Comparison of ENCODE assay signal across 29 cellular contexts in the genomic region with DNA sequence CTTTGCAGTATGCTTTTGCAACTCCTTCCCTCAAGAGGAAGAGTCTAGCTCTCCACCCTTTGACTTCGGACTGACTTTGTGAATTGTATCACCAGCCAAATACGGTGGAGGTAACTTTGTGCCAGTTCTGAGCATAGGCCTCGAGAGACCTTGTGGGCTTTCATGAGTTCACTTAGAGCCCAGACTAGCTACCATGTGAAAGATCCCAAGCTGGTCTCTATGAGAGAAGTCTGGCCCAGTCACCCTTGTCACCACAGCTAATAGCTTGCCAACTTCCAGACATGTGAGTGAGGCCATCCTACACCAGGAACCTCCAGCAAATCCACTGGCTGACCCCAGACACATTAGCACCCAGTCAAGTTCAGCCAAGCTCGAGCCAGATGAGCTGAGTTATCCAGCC.
"Had no signal": no experiment of that assay in that cellular context is flagged by ENCODE, and none has a peak within 500 bp of the region (broad histone marks: within the 10 kb centered on the region; RNA-seq: fewer than 3 reads in every experiment).

No MANE protein-coding gene starts in this region.

- H2AFZ ChIP-seq: neural progenitor cell, parathyroid adenoma had no signal

- H3K36me3 Mint-ChIP-seq: natural killer cell had no signal

- H3K27me3 ChIP-seq: neural progenitor cell, ovary, right lobe of liver, spleen, thyroid gland, tibial nerve, upper lobe of left lung, vagina had no signal

- H3K4me3 ChIP-seq: neural progenitor cell, ovary, psoas muscle, right lobe of liver, skin epidermis, smooth muscle cell, spleen, thoracic aorta, thyroid gland, tibial nerve, upper lobe of left lung, vagina had no signal

- H3K4me1 Mint-ChIP-seq: natural killer cell; nephron; neural progenitor cell; stimulated activated memory B cell treated with anti-CD40 and anti-IgM and Interleukin-4, amounts not matched to agents 10 μg/mL and 1 μg/mL and 100 μg/mL, for 72 hours; stimulated activated naive CD8-positive, alpha-beta T cell treated with anti-CD3 and anti-CD28 coated beads, Interleukin-15, amount 100 ng/mL, for 72 hours had no signal

- ATAC-seq: natural killer cell; psoas muscle; right cardiac atrium; right lobe of liver; stimulated activated memory B cell treated with anti-CD40 and anti-IgM and Interleukin-4, amounts not matched to agents 10 μg/mL and 1 μg/mL and 100 μg/mL, for 72 hours; stimulated activated naive CD8-positive, alpha-beta T cell treated with anti-CD3 and anti-CD28 coated beads, Interleukin-15, amount 100 ng/mL, for 72 hours; stimulated activated naive CD8-positive, alpha-beta T cell treated with anti-CD3 and anti-CD28 coated beads, Interleukin-15, Interleukin-2, amounts not matched to agents 100 U/mL and 50 U/mL, for 24 hours had no signal

- H3K27ac Mint-ChIP-seq: natural killer cell; nephron; neural progenitor cell; progenitor cell of endocrine pancreas; stimulated activated memory B cell treated with anti-CD40 and anti-IgM and Interleukin-4, amounts not matched to agents 10 μg/mL and 1 μg/mL and 100 μg/mL, for 72 hours had no signal

- H3K4me3 Mint-ChIP-seq: natural killer cell; nephron; neural progenitor cell; stimulated activated memory B cell treated with anti-CD40 and anti-IgM and Interleukin-4, amounts not matched to agents 10 μg/mL and 1 μg/mL and 100 μg/mL, for 72 hours; stimulated activated naive CD8-positive, alpha-beta T cell treated with anti-CD3 and anti-CD28 coated beads, Interleukin-15, amount 100 ng/mL, for 72 hours had no signal

- H3K9me3 Mint-ChIP-seq: natural killer cell had no signal

- H3K27me3 Mint-ChIP-seq: progenitor cell of endocrine pancreas; stimulated activated naive CD8-positive, alpha-beta T cell treated with anti-CD3 and anti-CD28 coated beads, Interleukin-15, amount 100 ng/mL, for 72 hours had no signal

- H3K27ac ChIP-seq: neural progenitor cell, ovary, parathyroid adenoma, psoas muscle, right lobe of liver, skin epidermis, spleen, thoracic aorta, thyroid gland, tibial nerve, upper lobe of left lung, vagina had no signal

- H3K36me3 ChIP-seq: neural progenitor cell, ovary, right lobe of liver, spleen, thoracic aorta, thyroid gland, tibial nerve, upper lobe of left lung, vagina had no signal

- H3K79me2 ChIP-seq: parathyroid adenoma had no signal

- H3K4me1 ChIP-seq: neural progenitor cell, parathyroid adenoma, psoas muscle, right lobe of liver, spleen, thyroid gland, tibial nerve, upper lobe of left lung, vagina had no signal

- H3K4me2 ChIP-seq: neural progenitor cell, smooth muscle cell had no signal

- DNase-seq: natural killer cell; occipital lobe; ovary; posterior cingulate gyrus; psoas muscle; right cardiac atrium; right lobe of liver; spleen; stimulated activated CD4-positive, alpha-beta T cell treated with anti-CD3 and anti-CD28 coated beads, Interleukin-12 subunit alpha, Interleukin-12 subunit beta, amount 100 ng/mL, for 4 hours; stimulated activated CD4-positive, alpha-beta T cell treated with anti-CD3 and anti-CD28 coated beads, Interleukin-1b, Interleukin-23, amount 100 ng/mL, for 48 hours; stimulated activated CD4-positive, alpha-beta T cell treated with anti-CD3 and anti-CD28 coated beads, Interleukin-4, amount 100 ng/mL, for 1 hour; stimulated activated CD4-positive, alpha-beta T cell treated with anti-CD3 and anti-CD28 coated beads, Interleukin-4, amount 100 ng/mL, for 4 hours; stimulated activated CD8-positive, alpha-beta memory T cell treated with anti-CD3 and anti-CD28 coated beads, Interleukin-4, amount 100 ng/mL, for 48 hours; stimulated activated naive CD4-positive, alpha-beta T cell; stimulated activated naive CD8-positive, alpha-beta T cell treated with anti-CD3 and anti-CD28 coated beads, Interleukin-15, amount 100 ng/mL, for 72 hours; stimulated activated naive CD8-positive, alpha-beta T cell treated with anti-CD3 and anti-CD28 coated beads, Interleukin-15, Interleukin-2, amounts not matched to agents 100 U/mL and 50 U/mL, for 24 hours; thyroid gland; trophoblast cell; upper lobe of left lung had no signal
